ENCODE assay signal across 8 cellular contexts in the genomic region with DNA sequence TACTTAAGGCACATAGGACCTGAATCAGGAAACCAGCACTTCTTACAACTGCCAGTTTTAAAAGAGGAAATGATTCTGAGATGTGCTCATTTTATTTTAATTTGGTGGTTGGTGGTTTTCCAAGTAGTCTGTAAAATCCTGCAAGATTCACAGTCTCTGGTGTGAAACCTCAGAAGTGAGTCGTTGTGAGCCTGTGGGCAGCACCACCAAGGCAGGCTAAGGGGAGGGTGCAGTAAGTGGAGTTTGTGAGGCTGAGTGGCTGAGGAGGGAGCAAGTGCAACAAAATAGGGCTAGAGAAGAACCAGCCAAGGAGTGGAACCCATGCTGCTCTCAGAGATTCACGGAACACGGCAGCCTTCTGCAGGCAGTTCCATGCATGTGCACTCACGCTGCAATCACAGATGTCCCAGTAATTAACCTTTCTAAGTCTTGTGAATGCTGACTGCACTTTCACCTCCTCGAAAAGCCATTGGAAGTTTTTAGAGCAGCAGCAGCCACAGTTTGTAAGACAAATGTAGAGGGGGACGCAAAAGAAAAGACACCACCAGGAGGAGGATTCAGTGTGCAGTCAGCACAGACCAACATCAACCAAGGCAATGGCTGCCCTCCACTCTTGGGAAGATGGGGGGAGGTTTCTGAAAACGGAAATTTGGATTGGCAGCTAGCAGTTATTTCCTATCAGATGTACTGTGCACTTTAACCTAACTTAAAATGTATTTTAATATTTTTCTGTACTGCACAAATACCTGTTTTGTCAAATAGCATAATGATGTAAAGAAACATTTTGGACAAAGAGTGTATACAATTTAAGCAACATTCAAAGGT. TPM values are rescaled to one million over a fixed set of nuclear protein-coding genes. Genes with fewer than 3 reads are reported as not detected.
DNase-seq lines count a peak whose midpoint lies in the region; ATAC-seq and TF ChIP-seq lines count a peak whose summit lies in the region.

No MANE protein-coding gene starts in this region.

- intact Hi-C loops in esophagus squamous epithelium (cut with DNase I), result no loop called here

- H3K4me1 ChIP-seq in CD4-positive, CD25-positive, alpha-beta regulatory T cell (ENCODE audit: control insufficient read depth, insufficient read depth, low read length, poor library complexity, severe bottlenecking), result no peaks in the 10 kb centered on the region
- peaks cover 0 to 6% (median 0%) of the 10 kb centered on the region in 3 donors for H3K4me1 ChIP-seq in esophagus squamous epithelium

- H3K4me3 Mint-ChIP-seq in CD4-positive, CD25-positive, alpha-beta regulatory T cell, result peak overlapping the region in 2 of 4 donors; percentile 11 to 20
- peak overlapping the region; percentile 11 for H3K4me3 Mint-ChIP-seq in activated CD4-positive, alpha-beta T cell treated with anti-CD3 and anti-CD28 coated beads, Interleukin-2, amount 10 ng/mL, durations not matched to agents 7 days and 5 days

- peaks cover 6 to 15% (median 12%) of the 10 kb centered on the region in 4 donors for H3K4me1 Mint-ChIP-seq in CD4-positive, CD25-positive, alpha-beta regulatory T cell
- peaks cover 36% of the 10 kb centered on the region for H3K4me1 Mint-ChIP-seq in activated CD4-positive, alpha-beta T cell treated with anti-CD3 and anti-CD28 coated beads, Interleukin-2, amount 10 ng/mL, durations not matched to agents 7 days and 5 days

- no peak for TF ChIP-seq POLR2A in esophagus squamous epithelium (IDR thresholded peaks at IDR 0.05)

- no peaks in the 10 kb centered on the region for H3K9me3 ChIP-seq in CD4-positive, CD25-positive, alpha-beta regulatory T cell (ENCODE audit: control insufficient read depth in 2 of 2, low read length in 2 of 2)
- H3K9me3 ChIP-seq in esophagus squamous epithelium, result no peaks in the 10 kb centered on the region

- H3K4me3 ChIP-seq in CD4-positive, CD25-positive, alpha-beta regulatory T cell (ENCODE audit: low read depth, low read length), result no peak overlapping the region
- no peak overlapping the region for H3K4me3 ChIP-seq in foreskin fibroblast (ENCODE audit: low read depth in 1 of 2, low read length in 2 of 2)
- H3K4me3 ChIP-seq in esophagus squamous epithelium, result no peak overlapping the region

- peaks cover 10% of the 10 kb centered on the region for H3K36me3 Mint-ChIP-seq in CD4-positive, CD25-positive, alpha-beta regulatory T cell
- H3K36me3 Mint-ChIP-seq in activated CD4-positive, alpha-beta T cell treated with anti-CD3 and anti-CD28 coated beads, Interleukin-2, amount 10 ng/mL, durations not matched to agents 7 days and 5 days (ENCODE audit: low read depth), result peaks cover 27% of the 10 kb centered on the region

- H3K36me3 ChIP-seq in CD4-positive, CD25-positive, alpha-beta regulatory T cell (ENCODE audit: control insufficient read depth, insufficient read depth, low read length), result peaks cover 11% of the 10 kb centered on the region
- H3K36me3 ChIP-seq in esophagus squamous epithelium, result peaks cover 0 to 51% (median 5%) of the 10 kb centered on the region in 3 donors

- no peak overlapping the region for H3K27ac ChIP-seq in CD4-positive, CD25-positive, alpha-beta regulatory T cell (ENCODE audit: insufficient read depth, low read length, poor library complexity, severe bottlenecking)
- H3K27ac ChIP-seq in esophagus squamous epithelium, result no peak overlapping the region

- peak; percentile 67 to 74 for ATAC-seq in CD4-positive, CD25-positive, alpha-beta regulatory T cell (ENCODE audit: low read depth in 2 of 2)
- ATAC-seq in GM19467 (IDR thresholded peaks at IDR 0.05; ENCODE audit: unreplicated experiment), result peak; percentile 66
- peak; percentile 75 for ATAC-seq in HG03571 (IDR thresholded peaks at IDR 0.05; ENCODE audit: unreplicated experiment)

- no peaks in the 10 kb centered on the region for H3K27me3 ChIP-seq in CD4-positive, CD25-positive, alpha-beta regulatory T cell (ENCODE audit: control insufficient read depth, insufficient read depth, low read length)
- H3K27me3 ChIP-seq in esophagus squamous epithelium, result no peaks in the 10 kb centered on the region

- POLR2A ChIA-PET in activated CD4-positive, alpha-beta T cell treated with anti-CD3 and anti-CD28 coated beads, Interleukin-2, amount 10 ng/mL, durations not matched to agents 7 days and 5 days (lab: Charles Lee), result no interaction called here

- peaks cover 0 to 2% (median 0%) of the 10 kb centered on the region in 7 donors for H3K9me3 Mint-ChIP-seq in CD4-positive, CD25-positive, alpha-beta regulatory T cell
- H3K9me3 Mint-ChIP-seq in activated CD4-positive, alpha-beta T cell treated with anti-CD3 and anti-CD28 coated beads, Interleukin-2, amount 10 ng/mL, durations not matched to agents 7 days and 5 days, result no peaks in the 10 kb centered on the region

- H3K27ac Mint-ChIP-seq in CD4-positive, CD25-positive, alpha-beta regulatory T cell, result peak overlapping the region; percentile 31 to 84 (median 84)
- peak overlapping the region; percentile 84 for H3K27ac Mint-ChIP-seq in activated CD4-positive, alpha-beta T cell treated with anti-CD3 and anti-CD28 coated beads, Interleukin-2, amount 10 ng/mL, durations not matched to agents 7 days and 5 days

- peaks cover 5% of the 10 kb centered on the region for H3K27me3 Mint-ChIP-seq in CD4-positive, CD25-positive, alpha-beta regulatory T cell
- no peaks in the 10 kb centered on the region for H3K27me3 Mint-ChIP-seq in activated CD4-positive, alpha-beta T cell treated with anti-CD3 and anti-CD28 coated beads, Interleukin-2, amount 10 ng/mL, durations not matched to agents 7 days and 5 days

- peak in 2 of 3 donors; percentile 10 to 63 for DNase-seq in CD4-positive, CD25-positive, alpha-beta regulatory T cell
- peak; percentile 68 for DNase-seq in activated CD4-positive, alpha-beta T cell treated with anti-CD3 and anti-CD28 coated beads, Interleukin-2, amount 10 ng/mL, durations not matched to agents 7 days and 5 days
- DNase-seq in foreskin fibroblast (peak in 1 of 2 donors; percentile 15), esophagus squamous epithelium (lab: John Stamatoyannopoulos, UW) (no peak), cortex of kidney (lab: John Stamatoyannopoulos, UW) (no peak)
- DNase-seq in stimulated activated CD8-positive, alpha-beta memory T cell treated with anti-CD3 and anti-CD28 coated beads, Interleukin-7, amount 100 ng/mL, for 24 hours (ENCODE audit: low read depth), result peak; percentile 6

- WGBS in esophagus squamous epithelium, 2 donors, result 62 to 64% methylated on average over 5 to 6 of the region's 7 CpGs

- CTCF ChIA-PET in activated CD4-positive, alpha-beta T cell treated with anti-CD3 and anti-CD28 coated beads, Interleukin-2, amount 10 ng/mL, durations not matched to agents 7 days and 5 days (lab: Charles Lee), result interaction anchor here (0.9 to 1.0 kb wide), 2 partner anchors 26 to 201 kb away, joined by 3 read pairs; no protein-coding TSS in a partner anchor

- TF ChIP-seq CTCF in foreskin fibroblast (IDR thresholded peaks at IDR 0.05; ENCODE audit: low read depth, low read length), result peak; percentile 2
- no peak for TF ChIP-seq CTCF in esophagus squamous epithelium (IDR thresholded peaks at IDR 0.05)

RNA-seq across cellular contexts. Expression of a gene that starts 44.9 kb away (rescaled TPM):
- 30.1 TPM for total RNA-seq in CD4-positive, CD25-positive, alpha-beta regulatory T cell
- 100 to 1,000 TPM; 125 to 141 (median 134) TPM for polyA plus RNA-seq in CD4-positive, CD25-positive, alpha-beta regulatory T cell
- 100 to 1,000 TPM in 1 of 2 experiments, 10 to 100 TPM in 1; 94.7 to 109 TPM for total RNA-seq in activated CD4-positive, alpha-beta T cell treated with anti-CD3 and anti-CD28 coated beads, Interleukin-2, amount 10 ng/mL, durations not matched to agents 7 days and 5 days
- total RNA-seq in esophagus squamous epithelium, result 100 to 1,000 TPM in 1 of 4 donors, 10 to 100 TPM in 3; 45.8 to 126 (median 78.0) TPM

Comparison
In these comparisons a context has a peak if more than half of its experiments do, and no peak if none do; other contexts are left out.
1. DNase-seq: peak in CD4-positive, CD25-positive, alpha-beta regulatory T cell (2 of 3), activated CD4-positive, alpha-beta T cell treated with anti-CD3 and anti-CD28 coated beads, Interleukin-2, amount 10 ng/mL, durations not matched to agents 7 days and 5 days (single experiment) and stimulated activated CD8-positive, alpha-beta memory T cell treated with anti-CD3 and anti-CD28 coated beads, Interleukin-7, amount 100 ng/mL, for 24 hours (single experiment); none in esophagus squamous epithelium (single experiment) and cortex of kidney (single experiment).
2. Peak in every context shown above with its lines, with median percentiles within 50 percentile points of each other: ATAC-seq.